18 cellular contexts compared by ENCODE assay signal in the genomic region with DNA sequence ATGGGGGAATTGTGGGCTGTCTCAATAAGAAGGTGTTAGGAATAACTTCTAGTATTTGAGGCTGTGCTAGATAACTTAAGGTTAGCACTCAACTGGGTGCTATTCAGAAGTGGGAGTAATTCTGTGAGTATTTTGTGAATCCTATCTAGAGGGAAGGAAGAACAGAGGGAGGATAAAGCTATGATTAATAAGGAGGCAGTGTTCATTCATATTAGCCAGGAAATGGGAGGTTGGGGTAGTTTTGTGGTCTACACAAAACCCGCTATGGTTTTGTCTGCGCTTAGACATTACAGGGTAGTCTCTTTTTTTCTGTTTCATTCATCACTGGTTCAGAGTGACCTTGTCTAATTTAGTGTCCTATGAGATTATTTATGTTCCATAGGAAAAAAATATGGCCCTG.
DNase-seq lines count a peak whose midpoint lies in the region; ATAC-seq and TF ChIP-seq lines count a peak whose summit lies in the region.
"Had no signal": no experiment of that assay in that cellular context is flagged by ENCODE, and none has a peak within 500 bp of the region (broad histone marks: within the 10 kb centered on the region; RNA-seq: fewer than 3 reads in every experiment).

No MANE protein-coding gene starts in this region.

- peaks cover 2% of the 10 kb centered on the region for H3K36me3 Mint-ChIP-seq in T-helper 17 cell (ENCODE audit: low read depth)
- H3K36me3 Mint-ChIP-seq in stimulated activated effector memory CD8-positive, alpha-beta T cell treated with anti-CD3 and anti-CD28 coated beads, Interleukin-12 subunit alpha, Interleukin-12 subunit beta, amount 100 ng/mL, for 72 hours: no peaks in the 10 kb centered on the region

- TF ChIP-seq CTCF in fibroblast of pulmonary artery (IDR thresholded peaks at IDR 0.05; ENCODE audit: low read length, missing control alignments): no peak
- TF ChIP-seq CTCF in GM10266 (IDR thresholded peaks at IDR 0.05; ENCODE audit: control insufficient read depth, insufficient read depth, low read depth, missing control alignments): no peak
- TF ChIP-seq CTCF in GM13977 (IDR thresholded peaks at IDR 0.05; ENCODE audit: extremely low read depth, insufficient read depth, missing control alignments): no peak

- ATAC-seq in Right ventricle myocardium superior (ENCODE audit: poor library complexity) (peak; percentile 8), T-helper 17 cell (no peak)
- peak; percentile 83 for ATAC-seq in stimulated activated effector memory CD8-positive, alpha-beta T cell treated with anti-CD3 and anti-CD28 coated beads, Interleukin-12 subunit alpha, Interleukin-12 subunit beta, amount 100 ng/mL, for 72 hours

- in situ Hi-C loops in GM13977 (cut with MboI; ENCODE audit: low pct_unique_long_range_greater_than_20kb, low sequenced_read_pairs, unreplicated experiment): no loop called here

- H3K9me3 ChIP-seq in T-helper 17 cell (ENCODE audit: control insufficient read depth, low read length, poor library complexity, severe bottlenecking): no peaks in the 10 kb centered on the region
- H3K9me3 ChIP-seq: Caco-2 had no signal

- peak overlapping the region; percentile 41 for H3K27ac Mint-ChIP-seq in T-helper 17 cell
- H3K27ac Mint-ChIP-seq in stimulated activated effector memory CD8-positive, alpha-beta T cell treated with anti-CD3 and anti-CD28 coated beads, Interleukin-12 subunit alpha, Interleukin-12 subunit beta, amount 100 ng/mL, for 72 hours: no peak overlapping the region

- no peaks in the 10 kb centered on the region for H3K9me3 Mint-ChIP-seq in stimulated activated effector memory CD8-positive, alpha-beta T cell treated with anti-CD3 and anti-CD28 coated beads, Interleukin-12 subunit alpha, Interleukin-12 subunit beta, amount 100 ng/mL, for 72 hours

- H3K27me3 Mint-ChIP-seq in T-helper 17 cell: no peaks in the 10 kb centered on the region

- no peak overlapping the region for H3K4me3 Mint-ChIP-seq in T-helper 17 cell
- no peak overlapping the region for H3K4me3 Mint-ChIP-seq in stimulated activated effector memory CD8-positive, alpha-beta T cell treated with anti-CD3 and anti-CD28 coated beads, Interleukin-12 subunit alpha, Interleukin-12 subunit beta, amount 100 ng/mL, for 72 hours

- DNase-seq in Right ventricle myocardium superior (no peak), cardiac septum (ENCODE audit: low spot score) (no peak), T-helper 17 cell (no peak), fibroblast of pulmonary artery (ENCODE audit: low read depth) (peak; percentile 22), GM10266 (ENCODE audit: extremely low spot score) (no peak), GM13977 (ENCODE audit: low spot score) (no peak), NOMO-1 (lab: John Stamatoyannopoulos, UW; ENCODE audit: unreplicated experiment in 2 of 2) (no peak)
- DNase-seq in stimulated activated effector memory CD8-positive, alpha-beta T cell treated with anti-CD3 and anti-CD28 coated beads, Interleukin-12 subunit alpha, Interleukin-12 subunit beta, amount 100 ng/mL, for 72 hours (ENCODE audit: low spot score in 2 of 2): no peak
- DNase-seq: ACHN, Caco-2, DMS153, KG1, NCI-H1436, NCI-H2029, NCI-H2171, NCI-H510A, NCI-H774, SHP77 had no signal

- H3K4me3 ChIP-seq in fibroblast of pulmonary artery (replicated peaks; ENCODE audit: low read depth, low read length): no peak overlapping the region

- intact Hi-C loops in Right ventricle myocardium superior (cut with DNase I): no loop called here
- intact Hi-C loops in cardiac septum (cut with DNase I): no loop called here

- peaks cover 17% of the 10 kb centered on the region for H3K4me1 Mint-ChIP-seq in T-helper 17 cell
- peaks cover 10% of the 10 kb centered on the region for H3K4me1 Mint-ChIP-seq in stimulated activated effector memory CD8-positive, alpha-beta T cell treated with anti-CD3 and anti-CD28 coated beads, Interleukin-12 subunit alpha, Interleukin-12 subunit beta, amount 100 ng/mL, for 72 hours
